1 cellular context compared by ENCODE assay signal in genomic region chr6:2943564-2943955, GRCh38.
TF ChIP-seq lines count a peak whose summit lies in the region.

No MANE protein-coding gene starts in this region.

TF ChIP-seq in GM12878, 131 proteins besides CTCF, POLR2A, EP300 and RAD21:
- no peak for TF ChIP-seq LARP7 (IDR thresholded peaks at IDR 0.05)
- TF ChIP-seq ZNF622 (IDR thresholded peaks at IDR 0.05), result no peak
